9 cellular contexts compared by ENCODE assay signal in genomic region chr14:75654127-75654732, GRCh38. TPM values are rescaled to one million over a fixed set of nuclear protein-coding genes. Genes with fewer than 3 reads are reported as not detected.
DNase-seq lines count a peak whose midpoint lies in the region; ATAC-seq and TF ChIP-seq lines count a peak whose summit lies in the region.
"Had no signal": no experiment of that assay in that cellular context is flagged by ENCODE, and none has a peak within 500 bp of the region (broad histone marks: within the 10 kb centered on the region; RNA-seq: fewer than 3 reads in every experiment).

No MANE protein-coding gene starts in this region.

- no peak overlapping the region for H2AFZ ChIP-seq in PC-3 (ENCODE audit: low read length)
- no peak overlapping the region for H2AFZ ChIP-seq in neural cell (ENCODE audit: low read depth, low read length)

- no peaks in the 10 kb centered on the region for H3K9me3 Mint-ChIP-seq in stimulated activated naive CD8-positive, alpha-beta T cell treated with anti-CD3 and anti-CD28 coated beads, Interleukin-15, amount 100 ng/mL, for 72 hours

- peak; percentile 95 for ATAC-seq in PC-3
- ATAC-seq in stimulated activated naive CD8-positive, alpha-beta T cell treated with anti-CD3 and anti-CD28 coated beads, Interleukin-15, amount 100 ng/mL, for 72 hours: peak; percentile 90

- no peaks in the 10 kb centered on the region for H4K20me1 ChIP-seq in PC-3 (ENCODE audit: low read length)
- H4K20me1 ChIP-seq in neural cell (ENCODE audit: insufficient read depth): no peaks in the 10 kb centered on the region

- H3F3A ChIP-seq in PC-3 (ENCODE audit: low read length, unreplicated experiment) (no peaks in the 10 kb centered on the region), neural cell (ENCODE audit: insufficient read depth, low read length, poor library complexity, severe bottlenecking) (no peaks in the 10 kb centered on the region)

- H3K4me1 Mint-ChIP-seq in stimulated activated naive CD8-positive, alpha-beta T cell treated with anti-CD3 and anti-CD28 coated beads, Interleukin-15, amount 100 ng/mL, for 72 hours: peaks cover 5% of the 10 kb centered on the region

- H3K9me3 ChIP-seq in PC-3 (ENCODE audit: low read length) (no peaks in the 10 kb centered on the region), neural cell (ENCODE audit: low read length) (no peaks in the 10 kb centered on the region)

- H3K27me3 Mint-ChIP-seq in stimulated activated naive CD8-positive, alpha-beta T cell treated with anti-CD3 and anti-CD28 coated beads, Interleukin-15, amount 100 ng/mL, for 72 hours: no peaks in the 10 kb centered on the region

- intact Hi-C loops in PC-3 (cut with micrococcal nuclease): loop anchor here (1.0 to 10.0 kb wide), 2 partner anchors 77 to 349 kb away; no protein-coding TSS in a partner anchor

- peaks cover 12% of the 10 kb centered on the region for H3K4me1 ChIP-seq in PC-3 (ENCODE audit: insufficient read depth, low read length)

- BruUV-seq in PC-3 (replicated peaks; lab: Mats Ljungman, UMichigan): no TSS peak

- peak; percentile 83 for TF ChIP-seq RAD21 in neural cell (conservative IDR thresholded peaks at IDR 0.05)

- H3K4me3 ChIP-seq in PC-3 (ENCODE audit: low read length) (no peak overlapping the region), neural cell (ENCODE audit: low read length) (no peak overlapping the region)
- H3K4me3 ChIP-seq: skin epidermis had no signal

- CTCF ChIA-PET in PC-3 (lab: Charles Lee): interaction anchor here (0.6 to 1.8 kb wide), 3 partner anchors 49 to 181 kb away, joined by 3 to 30 read pairs (median 3); partner anchors contain the start of gene FLVCR2

- H3K27ac ChIP-seq in PC-3 (ENCODE audit: low read length): no peak overlapping the region
- no peak overlapping the region for H3K27ac ChIP-seq in neural cell (ENCODE audit: low read length)
- H3K27ac ChIP-seq: skin epidermis had no signal

- peak; percentile 96 for TF ChIP-seq CTCF in PC-3 (conservative IDR thresholded peaks at IDR 0.05; ENCODE audit: low read depth, low read length)
- peak; percentile 92 for TF ChIP-seq CTCF in neural cell (IDR thresholded peaks at IDR 0.05; ENCODE audit: poor library complexity, severe bottlenecking)

- H3K9ac ChIP-seq in PC-3 (ENCODE audit: low read length): no peak overlapping the region
- no peak overlapping the region for H3K9ac ChIP-seq in neural cell (ENCODE audit: low read length)

- POLR2A ChIA-PET in PC-3 (lab: Charles Lee; ENCODE audit: unreplicated experiment): interaction anchor here (0.6 kb wide), 1 partner anchor 77 kb away, joined by 3 read pairs; no protein-coding TSS in a partner anchor

- H3K79me2 ChIP-seq in PC-3 (ENCODE audit: low read length) (peaks cover 8% of the 10 kb centered on the region), neural cell (replicated peaks; ENCODE audit: insufficient read depth, low read length) (peaks cover 10% of the 10 kb centered on the region)

- H3K27ac Mint-ChIP-seq in stimulated activated naive CD8-positive, alpha-beta T cell treated with anti-CD3 and anti-CD28 coated beads, Interleukin-15, amount 100 ng/mL, for 72 hours: peak overlapping the region in 1 of 2 donors; percentile 27

- H3K36me3 ChIP-seq in PC-3 (ENCODE audit: low read depth, low read length) (peaks cover 30% of the 10 kb centered on the region; the same call in 1 of the 2 replicates), neural cell (ENCODE audit: insufficient read depth, low read length) (no peaks in the 10 kb centered on the region)

- H3K9me2 ChIP-seq in PC-3 (replicated peaks; ENCODE audit: low read length) (no peaks in the 10 kb centered on the region), neural cell (ENCODE audit: insufficient read depth, low read length) (no peaks in the 10 kb centered on the region)

- no peak for TF ChIP-seq EP300 in neural cell (conservative IDR thresholded peaks at IDR 0.05; ENCODE audit: poor library complexity, severe bottlenecking)

- peak; percentile 66 for DNase-seq in SIG-M5 treated with dmso at 0.1 percent for 504 hours (lab: John Stamatoyannopoulos, UW; ENCODE audit: unreplicated experiment)
- no peak for DNase-seq in SIG-M5 (lab: John Stamatoyannopoulos, UW)
- DNase-seq in HT-29 (ENCODE audit: low spot score): peak; percentile 83
- peak; percentile 87 for DNase-seq in PC-3
- DNase-seq in activated T-cell treated with anti-CD3 and anti-CD28 coated beads for 48 hours (ENCODE audit: low read depth): peak; percentile 72
- DNase-seq in fibroblast of gingiva (ENCODE audit: low read depth): peak; percentile 42
- peak; percentile 74 to 76 for DNase-seq in stimulated activated naive CD8-positive, alpha-beta T cell treated with anti-CD3 and anti-CD28 coated beads, Interleukin-15, amount 100 ng/mL, for 72 hours

- H3K4me3 Mint-ChIP-seq in stimulated activated naive CD8-positive, alpha-beta T cell treated with anti-CD3 and anti-CD28 coated beads, Interleukin-15, amount 100 ng/mL, for 72 hours: no peak overlapping the region

- H3K27me3 ChIP-seq in PC-3 (ENCODE audit: low read length): no peaks in the 10 kb centered on the region
- no peaks in the 10 kb centered on the region for H3K27me3 ChIP-seq in neural cell (ENCODE audit: insufficient read depth, low read depth, low read length)

- no peak overlapping the region for H3K4me2 ChIP-seq in PC-3 (ENCODE audit: low read length)
- H3K4me2 ChIP-seq in neural cell (ENCODE audit: low read length): no peak overlapping the region

TF ChIP-seq in neural cell, 6 proteins besides CTCF, POLR2A, EP300 and RAD21:
- peak; percentile 85 for TF ChIP-seq SMC3 (conservative IDR thresholded peaks at IDR 0.05; ENCODE audit: poor library complexity)
- TF ChIP-seq MXI1 (conservative IDR thresholded peaks at IDR 0.05; ENCODE audit: poor library complexity, severe bottlenecking): no peak
- no peak for TF ChIP-seq TAF1 (IDR thresholded peaks at IDR 0.05; ENCODE audit: low read depth)

RNA-seq across cellular contexts. Expression of gene ERG28, which starts 6.4 kb away (rescaled TPM):
- 9.5 and 10.4 TPM in 2 replicates for total RNA-seq in HT-29 (2014; rRNA removed; shearing (Covaris generic))
- total RNA-seq in PC-3 (2014; rRNA removed): 12.5 and 13.9 TPM in 2 replicates
- 23.4 and 25.3 TPM in 2 replicates for polyA plus RNA-seq in neural cell
- polyA minus RNA-seq in neural cell: 11.7 and 14.4 TPM in 2 replicates

RNA-seq across cellular contexts. Expression of gene TTLL5, which starts 6.8 kb away (rescaled TPM):
- 14.6 and 20.5 TPM in 2 replicates for total RNA-seq in HT-29 (2014; rRNA removed; shearing (Covaris generic))
- 34.7 and 40.3 TPM in 2 replicates for total RNA-seq in PC-3 (2014; rRNA removed)
- polyA plus RNA-seq in neural cell: 8.2 and 12.5 TPM in 2 replicates
- polyA minus RNA-seq in neural cell: 31.4 and 38.4 TPM in 2 replicates
